In genomic region chr14:22919601-22919921, GRCh38 we compare ENCODE assay signal across 8 cellular contexts. TPM values are rescaled to one million over a fixed set of nuclear protein-coding genes. Genes with fewer than 3 reads are reported as not detected.
DNase-seq lines count a peak whose midpoint lies in the region; ATAC-seq, FAIRE-seq and TF ChIP-seq lines count a peak whose summit lies in the region.

No MANE protein-coding gene starts in this region.

- intact Hi-C loops in tibial artery (cut with DNase I; ENCODE audit: low total_unique reads): no loop called here

- peak overlapping the region; percentile 91 for H3K4me3 Mint-ChIP-seq in activated naive CD8-positive, alpha-beta T cell treated with anti-CD3 and anti-CD28 coated beads for 36 hours

- H3K36me3 ChIP-seq in BJ (ENCODE audit: control insufficient read depth, insufficient read depth, low read length) (peaks cover 21% of the 10 kb centered on the region), kidney epithelial cell (ENCODE audit: control insufficient read depth, insufficient read depth, low read length) (no peaks in the 10 kb centered on the region), tibial artery (peaks cover 21 to 42% (median 36%) of the 10 kb centered on the region in 3 donors)

- peak overlapping the region; percentile 93 to 96 for H3K27ac ChIP-seq in tibial artery

- no peaks in the 10 kb centered on the region for H3K9me3 Mint-ChIP-seq in activated naive CD8-positive, alpha-beta T cell treated with anti-CD3 and anti-CD28 coated beads for 36 hours

- TF ChIP-seq CTCF in BJ (IDR thresholded peaks at IDR 0.05; ENCODE audit: insufficient read depth, low read depth, low read length): no peak
- no peak for TF ChIP-seq CTCF in HFF-Myc (IDR thresholded peaks at IDR 0.05; ENCODE audit: low read depth, low read length, missing control alignments)
- no peak for TF ChIP-seq CTCF in kidney epithelial cell (IDR thresholded peaks at IDR 0.05; ENCODE audit: insufficient read depth, low read length, poor library complexity, severe bottlenecking)
- no peak for TF ChIP-seq CTCF in tibial artery (IDR thresholded peaks at IDR 0.05)

- FAIRE-seq in HTR-8/SVneo (lab: Jason Lieb, UNC): no peak

- H3K27ac Mint-ChIP-seq in activated naive CD8-positive, alpha-beta T cell treated with anti-CD3 and anti-CD28 coated beads for 36 hours: peak overlapping the region; percentile 99

- no peaks in the 10 kb centered on the region for H3K9me3 ChIP-seq in tibial artery

- CTCF ChIA-PET in BJ (lab: Yijun Ruan, JAX): interaction anchor here (0.7 to 3.2 kb wide), 7 partner anchors 10 to 138 kb away, joined by 3 to 17 read pairs (median 3); partner anchors contain the start of gene PRMT5

- no peak for DNase-seq in BJ (ENCODE audit: low read depth)
- no peak for DNase-seq in HFF-Myc (ENCODE audit: extremely low read depth, low read depth)
- DNase-seq in activated naive CD8-positive, alpha-beta T cell treated with anti-CD3 and anti-CD28 coated beads for 36 hours: no peak
- no peak for DNase-seq in kidney epithelial cell (ENCODE audit: low read depth)
- DNase-seq in tibial artery: no peak
- DNase-seq in NCI-H748 treated with DMSO at 0.1 percent for 48 hours (lab: John Stamatoyannopoulos, UW): no peak
- DNase-seq in HTR-8/SVneo (ENCODE audit: insufficient read length, low spot score): no peak

- ATAC-seq in HG03175 (IDR thresholded peaks at IDR 0.05; ENCODE audit: unreplicated experiment): no peak

- peaks cover 5% of the 10 kb centered on the region for H3K27me3 Mint-ChIP-seq in activated naive CD8-positive, alpha-beta T cell treated with anti-CD3 and anti-CD28 coated beads for 36 hours

- peaks cover 42% of the 10 kb centered on the region for H3K4me1 Mint-ChIP-seq in activated naive CD8-positive, alpha-beta T cell treated with anti-CD3 and anti-CD28 coated beads for 36 hours

- peak overlapping the region; percentile 12 for H3K4me3 ChIP-seq in BJ (ENCODE audit: low read depth, low read length)
- H3K4me3 ChIP-seq in HFF-Myc (replicated peaks; ENCODE audit: low read depth, low read length): peak overlapping the region; percentile 29; the same call in 1 of the 2 replicates
- peak overlapping the region; percentile 4 for H3K4me3 ChIP-seq in kidney epithelial cell (ENCODE audit: low read depth, low read length)
- peak overlapping the region; percentile 68 to 76 for H3K4me3 ChIP-seq in tibial artery

- H3K36me3 Mint-ChIP-seq in activated naive CD8-positive, alpha-beta T cell treated with anti-CD3 and anti-CD28 coated beads for 36 hours: peaks cover 48% of the 10 kb centered on the region

- no peaks in the 10 kb centered on the region for H3K27me3 ChIP-seq in BJ (ENCODE audit: control insufficient read depth, insufficient read depth, low read length)
- H3K27me3 ChIP-seq in kidney epithelial cell (ENCODE audit: control insufficient read depth, insufficient read depth, low read length): no peaks in the 10 kb centered on the region
- H3K27me3 ChIP-seq in tibial artery: no peaks in the 10 kb centered on the region

- POLR2A ChIA-PET in BJ (lab: Charles Lee): no interaction called here

- H3K4me1 ChIP-seq in tibial artery: peaks cover 0 to 39% (median 29%) of the 10 kb centered on the region in 4 donors

RNA-seq across cellular contexts. Expression of gene RBM23, which starts 0.6 kb away (rescaled TPM):
- polyA plus RNA-seq in BJ (2011; rRNA removed): 54.1 and 60.9 TPM in 2 replicates
- polyA minus RNA-seq in BJ (2011; rRNA and poly(A)+ RNA removed): 55.6 and 56.3 TPM in 2 replicates
- total RNA-seq in activated naive CD8-positive, alpha-beta T cell treated with anti-CD3 and anti-CD28 coated beads for 36 hours: 10 to 100 TPM; 66.2 to 67.2 TPM
- 96.1 and 146 TPM in 2 replicates for total RNA-seq in kidney epithelial cell

RNA-seq across cellular contexts. Expression of gene PRMT5, which starts 9.6 kb away (rescaled TPM):
- polyA plus RNA-seq in BJ (2011; rRNA removed): 128 and 152 TPM in 2 replicates
- polyA minus RNA-seq in BJ (2011; rRNA and poly(A)+ RNA removed): 70.0 and 141 TPM in 2 replicates
- total RNA-seq in activated naive CD8-positive, alpha-beta T cell treated with anti-CD3 and anti-CD28 coated beads for 36 hours: 100 to 1,000 TPM; 169 to 190 TPM
- total RNA-seq in kidney epithelial cell: 94.0 and 107 TPM in 2 replicates

RNA-seq across cellular contexts. Expression of gene REM2, which starts 36.5 kb away (rescaled TPM):
- polyA plus RNA-seq in BJ (2011; rRNA removed): 0.05 and 0.10 TPM in 2 replicates
- 0.10 and 0.43 TPM in 2 replicates for polyA minus RNA-seq in BJ (2011; rRNA and poly(A)+ RNA removed)
- under 1 TPM; 0.14 to 0.19 TPM for total RNA-seq in activated naive CD8-positive, alpha-beta T cell treated with anti-CD3 and anti-CD28 coated beads for 36 hours
- total RNA-seq in kidney epithelial cell: 0.48 and 1.2 TPM in 2 replicates

RNA-seq across cellular contexts. Expression of gene HAUS4, which starts 37.3 kb away (rescaled TPM):
- 23.5 and 26.4 TPM in 2 replicates for polyA plus RNA-seq in BJ (2011; rRNA removed)
- polyA minus RNA-seq in BJ (2011; rRNA and poly(A)+ RNA removed): 8.2 and 10.7 TPM in 2 replicates
- total RNA-seq in activated naive CD8-positive, alpha-beta T cell treated with anti-CD3 and anti-CD28 coated beads for 36 hours: 10 to 100 TPM; 51.9 to 53.6 TPM
- 31.7 and 36.5 TPM in 2 replicates for total RNA-seq in kidney epithelial cell

RNA-seq across cellular contexts. Expression of gene LRP10, which starts 48.0 kb away (rescaled TPM):
- polyA plus RNA-seq in BJ (2011; rRNA removed): 124 and 308 TPM in 2 replicates
- 190 and 213 TPM in 2 replicates for polyA minus RNA-seq in BJ (2011; rRNA and poly(A)+ RNA removed)
- 10 to 100 TPM; 17.6 to 18.7 TPM for total RNA-seq in activated naive CD8-positive, alpha-beta T cell treated with anti-CD3 and anti-CD28 coated beads for 36 hours
- total RNA-seq in kidney epithelial cell: 124 and 150 TPM in 2 replicates

Comparison
In these comparisons a context has a peak if more than half of its experiments do, and no peak if none do; other contexts are left out.
1. H3K4me3 ChIP-seq: peak in every context shown above with its lines; median percentile 72 in tibial artery; 29 in HFF-Myc; 12 in BJ; 4 in kidney epithelial cell.